11 cellular contexts compared by ENCODE assay signal in genomic region chr1:150537732-150538684, GRCh38. TPM values are rescaled to one million over a fixed set of nuclear protein-coding genes. Genes with fewer than 3 reads are reported as not detected.
DNase-seq lines count a peak whose midpoint lies in the region; ATAC-seq, FAIRE-seq and TF ChIP-seq lines count a peak whose summit lies in the region.
"Had no signal": no experiment of that assay in that cellular context is flagged by ENCODE, and none has a peak within 500 bp of the region (broad histone marks: within the 10 kb centered on the region; RNA-seq: fewer than 3 reads in every experiment).

No MANE protein-coding gene starts in this region.

- BruUV-seq in endothelial cell of umbilical vein (replicated peaks; lab: Mats Ljungman, UMichigan): no TSS peak

- H3K4me1 Mint-ChIP-seq in mesothelial cell of epicardium: peaks cover 17% of the 10 kb centered on the region
- no peaks in the 10 kb centered on the region for H3K4me1 Mint-ChIP-seq in activated CD8-positive, alpha-beta T cell treated with anti-CD3 and anti-CD28 coated beads for 36 hours (ENCODE audit: low read depth)
- H3K4me1 Mint-ChIP-seq: stimulated activated naive B cell treated with anti-CD40 and anti-IgM and Interleukin-4, amounts not matched to agents 10 μg/mL and 1 μg/mL and 100 μg/mL, for 72 hours had no signal

- dilution Hi-C loops in endothelial cell of umbilical vein (cut with MboI; ENCODE audit: extremely low pct_ligation_motif_present, low sequenced_read_pairs): no loop called here

- H3K79me2 ChIP-seq in ACC112 (ENCODE audit: control insufficient read depth, insufficient read depth, low read length, unreplicated experiment) (no peaks in the 10 kb centered on the region), endothelial cell of umbilical vein (ENCODE audit: control insufficient read depth, insufficient read depth, low read length) (no peaks in the 10 kb centered on the region)
- H3K79me2 ChIP-seq: parathyroid adenoma had no signal

- H3K4me3 Mint-ChIP-seq in mesothelial cell of epicardium: no peak overlapping the region
- H3K4me3 Mint-ChIP-seq in activated CD8-positive, alpha-beta T cell treated with anti-CD3 and anti-CD28 coated beads for 36 hours: no peak overlapping the region
- H3K4me3 Mint-ChIP-seq: CD4-positive, alpha-beta T cell; stimulated activated naive B cell treated with anti-CD40 and anti-IgM and Interleukin-4, amounts not matched to agents 10 μg/mL and 1 μg/mL and 100 μg/mL, for 72 hours had no signal

- H3K27ac Mint-ChIP-seq in mesothelial cell of epicardium: peak overlapping the region; percentile 85
- H3K27ac Mint-ChIP-seq in activated CD8-positive, alpha-beta T cell treated with anti-CD3 and anti-CD28 coated beads for 36 hours: no peak overlapping the region
- H3K27ac Mint-ChIP-seq: CD4-positive, alpha-beta T cell; stimulated activated naive B cell treated with anti-CD40 and anti-IgM and Interleukin-4, amounts not matched to agents 10 μg/mL and 1 μg/mL and 100 μg/mL, for 72 hours had no signal

- CTCF ChIA-PET in endothelial cell of umbilical vein (lab: Charles Lee): interaction anchor here (1.0 to 2.8 kb wide), 4 partner anchors 9 to 282 kb away, joined by 3 to 10 read pairs (median 5); partner anchors contain the start of genes ENSA and FALEC
- CTCF ChIA-PET in activated CD8-positive, alpha-beta T cell treated with anti-CD3 and anti-CD28 coated beads for 36 hours (lab: Charles Lee): interaction anchor here (1.2 kb wide), 1 partner anchor 11 kb away, joined by 3 read pairs; the partner anchor contains the start of gene ADAMTSL4

- ATAC-seq in activated CD8-positive, alpha-beta T cell treated with anti-CD3 and anti-CD28 coated beads for 36 hours: no peak
- no peak for ATAC-seq in GM18858 (IDR thresholded peaks at IDR 0.05; ENCODE audit: unreplicated experiment)
- ATAC-seq: stimulated activated naive B cell treated with anti-CD40 and anti-IgM and Interleukin-4, amounts not matched to agents 10 μg/mL and 1 μg/mL and 100 μg/mL, for 72 hours had no signal

- TF ChIP-seq POLR2A in endothelial cell of umbilical vein (IDR thresholded peaks at IDR 0.05; ENCODE audit: low read depth, low read length): no peak

- H3K36me3 Mint-ChIP-seq in mesothelial cell of epicardium: no peaks in the 10 kb centered on the region
- H3K36me3 Mint-ChIP-seq in activated CD8-positive, alpha-beta T cell treated with anti-CD3 and anti-CD28 coated beads for 36 hours (ENCODE audit: low read depth): no peaks in the 10 kb centered on the region
- H3K36me3 Mint-ChIP-seq: stimulated activated naive B cell treated with anti-CD40 and anti-IgM and Interleukin-4, amounts not matched to agents 10 μg/mL and 1 μg/mL and 100 μg/mL, for 72 hours had no signal

- H3K36me3 ChIP-seq in ACC112 (ENCODE audit: insufficient read depth, low read length): no peaks in the 10 kb centered on the region
- H3K36me3 ChIP-seq in endothelial cell of umbilical vein (ENCODE audit: control insufficient read depth in 2 of 2, extremely low read depth in 1 of 2, insufficient read depth in 2 of 2, low read length in 2 of 2): no peaks in the 10 kb centered on the region

- DNase-seq in LHCN-M2 (ENCODE audit: low read depth): peak; percentile 35
- DNase-seq in endothelial cell of umbilical vein (ENCODE audit: low read depth, low spot score): peak; percentile 39
- no peak for DNase-seq in mesothelial cell of epicardium (ENCODE audit: low spot score in 2 of 2, unreplicated experiment in 2 of 2)
- DNase-seq in NCI-H1930 (lab: John Stamatoyannopoulos, UW): no peak
- DNase-seq in NCI-H510A (lab: John Stamatoyannopoulos, UW): no peak
- no peak for DNase-seq in activated CD8-positive, alpha-beta T cell treated with anti-CD3 and anti-CD28 coated beads for 36 hours
- DNase-seq: CD4-positive, alpha-beta T cell; stimulated activated naive B cell treated with anti-CD40 and anti-IgM and Interleukin-4, amounts not matched to agents 10 μg/mL and 1 μg/mL and 100 μg/mL, for 72 hours had no signal

- H3K9ac ChIP-seq in endothelial cell of umbilical vein (replicated peaks; ENCODE audit: extremely low read depth, insufficient read depth, low read length): no peak overlapping the region
- H3K9ac ChIP-seq: parathyroid adenoma had no signal

- TF ChIP-seq CTCF in endothelial cell of umbilical vein (IDR thresholded peaks at IDR 0.05; ENCODE audit: extremely low read depth in 1 of 2, insufficient read depth in 1 of 2, low read depth in 1 of 2, low read length in 2 of 2): no peak
- TF ChIP-seq CTCF in mesothelial cell of epicardium (IDR thresholded peaks at IDR 0.05; ENCODE audit: unreplicated experiment): no peak
- TF ChIP-seq CTCF in activated CD8-positive, alpha-beta T cell treated with anti-CD3 and anti-CD28 coated beads for 36 hours (IDR thresholded peaks at IDR 0.05): no peak

- H3K27me3 ChIP-seq in ACC112 (ENCODE audit: insufficient read depth, low read length): no peaks in the 10 kb centered on the region
- H3K27me3 ChIP-seq in endothelial cell of umbilical vein (ENCODE audit: control insufficient read depth in 2 of 2, insufficient read depth in 2 of 2, low read length in 2 of 2): no peaks in the 10 kb centered on the region

- no peaks in the 10 kb centered on the region for H3K9me3 Mint-ChIP-seq in mesothelial cell of epicardium
- H3K9me3 Mint-ChIP-seq in activated CD8-positive, alpha-beta T cell treated with anti-CD3 and anti-CD28 coated beads for 36 hours: no peaks in the 10 kb centered on the region
- H3K9me3 Mint-ChIP-seq: CD4-positive, alpha-beta T cell; stimulated activated naive B cell treated with anti-CD40 and anti-IgM and Interleukin-4, amounts not matched to agents 10 μg/mL and 1 μg/mL and 100 μg/mL, for 72 hours had no signal

- H3K27me3 Mint-ChIP-seq in mesothelial cell of epicardium (ENCODE audit: low read depth): no peaks in the 10 kb centered on the region
- H3K27me3 Mint-ChIP-seq in activated CD8-positive, alpha-beta T cell treated with anti-CD3 and anti-CD28 coated beads for 36 hours: no peaks in the 10 kb centered on the region

- peak; percentile 46 for FAIRE-seq in endothelial cell of umbilical vein (lab: Jason Lieb, UNC)

- no peaks in the 10 kb centered on the region for H3K9me3 ChIP-seq in endothelial cell of umbilical vein (replicated peaks; ENCODE audit: control insufficient read depth, insufficient read depth, low read length)

- H3K4me3 ChIP-seq in ACC112 (ENCODE audit: low read depth, low read length): peak overlapping the region; percentile 15; the same call in 1 of the 2 replicates
- no peak overlapping the region for H3K4me3 ChIP-seq in endothelial cell of umbilical vein (replicated peaks in 1 of 3; ENCODE audit: insufficient read depth in 1 of 3, low read depth in 1 of 3, low read length in 3 of 3)

- H3K4me1 ChIP-seq in ACC112 (ENCODE audit: control insufficient read depth, insufficient read depth, low read length, unreplicated experiment): peaks cover 26% of the 10 kb centered on the region
- no peaks in the 10 kb centered on the region for H3K4me1 ChIP-seq in endothelial cell of umbilical vein (ENCODE audit: control insufficient read depth, extremely low read depth, insufficient read depth, low read length)
- H3K4me1 ChIP-seq: parathyroid adenoma had no signal

- no peaks in the 10 kb centered on the region for H4K20me1 ChIP-seq in endothelial cell of umbilical vein (replicated peaks; ENCODE audit: control insufficient read depth, extremely low read depth, insufficient read depth, low read length)

- POLR2A ChIA-PET in endothelial cell of umbilical vein (lab: Charles Lee): no interaction called here
- POLR2A ChIA-PET in activated CD8-positive, alpha-beta T cell treated with anti-CD3 and anti-CD28 coated beads for 36 hours (lab: Charles Lee): no interaction called here

- H3K27ac ChIP-seq in ACC112 (ENCODE audit: low read depth, low read length) (peak overlapping the region; percentile 52), endothelial cell of umbilical vein (ENCODE audit: insufficient read depth, low read depth, low read length) (no peak overlapping the region)
- H3K27ac ChIP-seq: parathyroid adenoma had no signal

- H3K9me1 ChIP-seq in endothelial cell of umbilical vein (replicated peaks; ENCODE audit: control insufficient read depth, extremely low read depth, insufficient read depth, low read length): no peaks in the 10 kb centered on the region

- intact Hi-C loops in endothelial cell of umbilical vein (cut with micrococcal nuclease): no loop called here
- intact Hi-C loops in activated CD8-positive, alpha-beta T cell treated with anti-CD3 and anti-CD28 coated beads for 36 hours (cut with micrococcal nuclease): no loop called here

- H2AFZ ChIP-seq in ACC112 (ENCODE audit: low read length, unreplicated experiment): peak overlapping the region; percentile 59
- H2AFZ ChIP-seq in endothelial cell of umbilical vein (ENCODE audit: low read depth, low read length): peak overlapping the region; percentile 20
- H2AFZ ChIP-seq: parathyroid adenoma had no signal

- no peak overlapping the region for H3K4me2 ChIP-seq in endothelial cell of umbilical vein (ENCODE audit: insufficient read depth, low read length)

RNA-seq across cellular contexts. Expression of gene ADAMTSL4, which starts 11.2 kb away (rescaled TPM):
- total RNA-seq in LHCN-M2 (2014; rRNA removed) (2.8 and 3.1 TPM in 2 replicates), endothelial cell of umbilical vein (0.37 and 0.73 TPM in 2 replicates), mesothelial cell of epicardium (16.1 to 18.0 TPM (median 16.6 TPM) in 3 replicates)
- polyA plus RNA-seq in LHCN-M2 (2012): 4.8 TPM
- polyA plus RNA-seq in endothelial cell of umbilical vein: 0.96 and 1.0 TPM in 2 replicates
- 0.67 and 0.75 TPM in 2 replicates for polyA plus RNA-seq in endothelial cell of umbilical vein (2011; cell fraction: cytosol; rRNA removed)
- 0.63 and 0.74 TPM in 2 replicates for polyA plus RNA-seq in endothelial cell of umbilical vein (2011; cell fraction: nucleus; rRNA removed)
- polyA plus RNA-seq in endothelial cell of umbilical vein (2012): 3.0 and 3.6 TPM in 2 replicates
- polyA minus RNA-seq in endothelial cell of umbilical vein: 2.5 and 4.0 TPM in 2 replicates
- 2.8 TPM for polyA minus RNA-seq in endothelial cell of umbilical vein (2011; cell fraction: cytosol; rRNA and poly(A)+ RNA removed)
- 0.58 TPM in 1 of 2 replicates, not detected in the other for polyA minus RNA-seq in endothelial cell of umbilical vein (2011; cell fraction: nucleus; rRNA and poly(A)+ RNA removed)
- under 1 TPM; 0.11 to 0.20 TPM for total RNA-seq in activated CD8-positive, alpha-beta T cell treated with anti-CD3 and anti-CD28 coated beads for 36 hours

RNA-seq across cellular contexts. Expression of gene FALEC, which starts 22.5 kb away (rescaled TPM):
- total RNA-seq in LHCN-M2 (2014; rRNA removed) (not detected in 2 replicates), endothelial cell of umbilical vein (not detected in 2 replicates), mesothelial cell of epicardium (1.2 to 1.9 TPM (median 1.7 TPM) in 3 replicates)
- polyA plus RNA-seq in LHCN-M2 (2012): 0.36 TPM
- polyA plus RNA-seq in endothelial cell of umbilical vein: not detected in 2 replicates
- not detected in 2 replicates for polyA plus RNA-seq in endothelial cell of umbilical vein (2011; cell fraction: cytosol; rRNA removed)
- not detected in 2 replicates for polyA plus RNA-seq in endothelial cell of umbilical vein (2011; cell fraction: nucleus; rRNA removed)
- polyA plus RNA-seq in endothelial cell of umbilical vein (2012): not detected in 2 replicates
- polyA minus RNA-seq in endothelial cell of umbilical vein: 0.42 TPM in 1 of 2 replicates, not detected in the other
- polyA minus RNA-seq in endothelial cell of umbilical vein (2011; cell fraction: cytosol; rRNA and poly(A)+ RNA removed): not detected
- not detected in 2 replicates for polyA minus RNA-seq in endothelial cell of umbilical vein (2011; cell fraction: nucleus; rRNA and poly(A)+ RNA removed)
- not detected for total RNA-seq in activated CD8-positive, alpha-beta T cell treated with anti-CD3 and anti-CD28 coated beads for 36 hours
- total RNA-seq: CD4-positive, alpha-beta T cell had no signal

RNA-seq across cellular contexts. Expression of gene ECM1, which starts 30.1 kb away (rescaled TPM):
- 108 and 129 TPM in 2 replicates for total RNA-seq in LHCN-M2 (2014; rRNA removed)
- 222 TPM for polyA plus RNA-seq in LHCN-M2 (2012)
- 7.2 and 7.3 TPM in 2 replicates for total RNA-seq in endothelial cell of umbilical vein
- polyA plus RNA-seq in endothelial cell of umbilical vein: 16.6 and 20.5 TPM in 2 replicates
- 8.3 and 10.8 TPM in 2 replicates for polyA plus RNA-seq in endothelial cell of umbilical vein (2011; cell fraction: cytosol; rRNA removed)
- 12.9 and 14.6 TPM in 2 replicates for polyA plus RNA-seq in endothelial cell of umbilical vein (2011; cell fraction: nucleus; rRNA removed)
- polyA plus RNA-seq in endothelial cell of umbilical vein (2012): 8.8 and 12.4 TPM in 2 replicates
- polyA minus RNA-seq in endothelial cell of umbilical vein: 7.0 and 10.2 TPM in 2 replicates
- 3.7 TPM for polyA minus RNA-seq in endothelial cell of umbilical vein (2011; cell fraction: cytosol; rRNA and poly(A)+ RNA removed)
- polyA minus RNA-seq in endothelial cell of umbilical vein (2011; cell fraction: nucleus; rRNA and poly(A)+ RNA removed): 2.5 and 2.9 TPM in 2 replicates
- 4.9 to 5.0 TPM (median 4.9 TPM) in 3 replicates for total RNA-seq in mesothelial cell of epicardium
- total RNA-seq in activated CD8-positive, alpha-beta T cell treated with anti-CD3 and anti-CD28 coated beads for 36 hours: under 1 TPM; 0.74 to 0.81 TPM

RNA-seq across cellular contexts. Expression of gene MCL1, which starts 41.4 kb away (rescaled TPM):
- 287 TPM in 2 replicates for total RNA-seq in LHCN-M2 (2014; rRNA removed)
- polyA plus RNA-seq in LHCN-M2 (2012): 66.7 TPM
- 186 and 212 TPM in 2 replicates for total RNA-seq in endothelial cell of umbilical vein
- polyA plus RNA-seq in endothelial cell of umbilical vein: 63.9 and 87.3 TPM in 2 replicates
- 71.3 and 83.7 TPM in 2 replicates for polyA plus RNA-seq in endothelial cell of umbilical vein (2011; cell fraction: cytosol; rRNA removed)
- polyA plus RNA-seq in endothelial cell of umbilical vein (2011; cell fraction: nucleus; rRNA removed): 334 and 381 TPM in 2 replicates
- 120 and 171 TPM in 2 replicates for polyA plus RNA-seq in endothelial cell of umbilical vein (2012)
- polyA minus RNA-seq in endothelial cell of umbilical vein: 129 and 158 TPM in 2 replicates
- polyA minus RNA-seq in endothelial cell of umbilical vein (2011; cell fraction: cytosol; rRNA and poly(A)+ RNA removed): 105 TPM
- 263 and 290 TPM in 2 replicates for polyA minus RNA-seq in endothelial cell of umbilical vein (2011; cell fraction: nucleus; rRNA and poly(A)+ RNA removed)
- 257 to 268 TPM (median 262 TPM) in 3 replicates for total RNA-seq in mesothelial cell of epicardium
- 100 to 1,000 TPM; 207 TPM for total RNA-seq in activated CD8-positive, alpha-beta T cell treated with anti-CD3 and anti-CD28 coated beads for 36 hours

RNA-seq across cellular contexts. Expression of gene TARS2, which starts 50.8 kb away (rescaled TPM):
- total RNA-seq in LHCN-M2 (2014; rRNA removed): 16.4 and 18.9 TPM in 2 replicates
- 15.0 TPM for polyA plus RNA-seq in LHCN-M2 (2012)
- 20.6 and 21.5 TPM in 2 replicates for total RNA-seq in endothelial cell of umbilical vein
- 17.9 and 22.0 TPM in 2 replicates for polyA plus RNA-seq in endothelial cell of umbilical vein
- 15.3 and 15.9 TPM in 2 replicates for polyA plus RNA-seq in endothelial cell of umbilical vein (2011; cell fraction: cytosol; rRNA removed)
- 19.4 and 37.8 TPM in 2 replicates for polyA plus RNA-seq in endothelial cell of umbilical vein (2011; cell fraction: nucleus; rRNA removed)
- polyA plus RNA-seq in endothelial cell of umbilical vein (2012): 12.3 and 12.6 TPM in 2 replicates
- polyA minus RNA-seq in endothelial cell of umbilical vein: 15.5 and 16.0 TPM in 2 replicates
- 20.0 TPM for polyA minus RNA-seq in endothelial cell of umbilical vein (2011; cell fraction: cytosol; rRNA and poly(A)+ RNA removed)
- polyA minus RNA-seq in endothelial cell of umbilical vein (2011; cell fraction: nucleus; rRNA and poly(A)+ RNA removed): 8.5 and 14.7 TPM in 2 replicates
- 31.7 to 33.3 TPM (median 32.6 TPM) in 3 replicates for total RNA-seq in mesothelial cell of epicardium
- 10 to 100 TPM; 43.3 to 44.5 TPM for total RNA-seq in activated CD8-positive, alpha-beta T cell treated with anti-CD3 and anti-CD28 coated beads for 36 hours

Comparison
In these comparisons a context has a peak if more than half of its experiments do, and no peak if none do; other contexts are left out.
1. DNase-seq: peak in LHCN-M2 (single experiment) and endothelial cell of umbilical vein (single experiment); none in mesothelial cell of epicardium (0 of 2), NCI-H1930 (0 of 2), NCI-H510A (single experiment) and activated CD8-positive, alpha-beta T cell treated with anti-CD3 and anti-CD28 coated beads for 36 hours (single experiment).
2. RNA of gene ECM1, which starts 30.1 kb away (total RNA-seq): 108 to 129 TPM in LHCN-M2; 7.2 to 7.3 TPM in endothelial cell of umbilical vein, 4.9 to 5.0 TPM in mesothelial cell of epicardium and 0.74 to 0.81 TPM in activated CD8-positive, alpha-beta T cell treated with anti-CD3 and anti-CD28 coated beads for 36 hours; every median in the first group is over 10 times any median in the second.